ENCODE assay signal across 8 cellular contexts in genomic region chr16:85490971-85491771, GRCh38.
DNase-seq lines count a peak whose midpoint lies in the region; TF ChIP-seq lines count a peak whose summit lies in the region.

No MANE protein-coding gene starts in this region.

- no peak for TF ChIP-seq EP300 in Ishikawa (IDR thresholded peaks at IDR 0.05; ENCODE audit: borderline replicate concordance)

- no peak for DNase-seq in AG09319 (ENCODE audit: extremely low read depth, low read depth)
- peak; percentile 74 for DNase-seq in activated CD8-positive, alpha-beta memory T cell treated with anti-CD3 and anti-CD28 coated beads, Interleukin-2, amount 50 U/mL, for 48 hours
- DNase-seq in iPS-NIHi7 (ENCODE audit: extremely low spot score): peak; percentile 81
- DNase-seq in stimulated activated naive CD4-positive, alpha-beta T cell treated with Interleukin-2 at 50 U/mL for 16 hours (lab: John Stamatoyannopoulos, UW): peak; percentile 28
- no peak for DNase-seq in SIG-M5 treated with dmso at 0.1 percent for 504 hours (lab: John Stamatoyannopoulos, UW; ENCODE audit: unreplicated experiment)
- DNase-seq in C1 segment of cervical spinal cord (lab: John Stamatoyannopoulos, UW): no peak
- no peak for DNase-seq in superior temporal gyrus (ENCODE audit: extremely low spot score)

- TF ChIP-seq CTCF in AG09319 (IDR thresholded peaks at IDR 0.05; ENCODE audit: low read depth, low read length): peak; percentile 7

- peak; percentile 32; the same call in 1 of the 2 replicates for TF ChIP-seq RAD21 in Ishikawa (IDR thresholded peaks at IDR 0.05; ENCODE audit: low read depth)

TF ChIP-seq in Ishikawa, 13 proteins besides CTCF, POLR2A, EP300 and RAD21:
- no peak for TF ChIP-seq NFIC (IDR thresholded peaks at IDR 0.05)
- TF ChIP-seq TEAD4 (IDR thresholded peaks at IDR 0.05): no peak
- no peak for TF ChIP-seq REST (IDR thresholded peaks at IDR 0.05; ENCODE audit: low read depth)
- TF ChIP-seq CREB1 (IDR thresholded peaks at IDR 0.05; ENCODE audit: low read depth): no peak
- no peak for TF ChIP-seq CEBPB (IDR thresholded peaks at IDR 0.05)
TF ChIP-seq in Ishikawa: peak in this region for 0.

Comparison
In these comparisons a context has a peak if more than half of its experiments do, and no peak if none do; other contexts are left out.
1. DNase-seq: peak in activated CD8-positive, alpha-beta memory T cell treated with anti-CD3 and anti-CD28 coated beads, Interleukin-2, amount 50 U/mL, for 48 hours (single experiment), iPS-NIHi7 (single experiment) and stimulated activated naive CD4-positive, alpha-beta T cell treated with Interleukin-2 at 50 U/mL for 16 hours (single experiment); none in AG09319 (single experiment), SIG-M5 treated with dmso at 0.1 percent for 504 hours (single experiment), C1 segment of cervical spinal cord (0 of 14) and superior temporal gyrus (single experiment).